ENCODE assay signal across 8 cellular contexts in genomic region chr10:72048450-72049124, GRCh38. TPM values are rescaled to one million over a fixed set of nuclear protein-coding genes. Genes with fewer than 3 reads are reported as not detected.
DNase-seq lines count a peak whose midpoint lies in the region; ATAC-seq and TF ChIP-seq lines count a peak whose summit lies in the region.

No MANE protein-coding gene starts in this region.

- no peaks in the 10 kb centered on the region for H3K9me2 ChIP-seq in OCI-LY7 (ENCODE audit: insufficient read depth, low read length)

- no peaks in the 10 kb centered on the region for H4K20me1 ChIP-seq in KMS-11 (ENCODE audit: insufficient read depth)
- H4K20me1 ChIP-seq in OCI-LY7 (ENCODE audit: insufficient read depth, low read length), result no peaks in the 10 kb centered on the region

- CTCF ChIA-PET in A673 (lab: Charles Lee), result interaction anchor here (0.5 to 2.0 kb wide), 28 partner anchors 11 to 1062 kb away, joined by 3 to 25 read pairs (median 5); partner anchors contain the start of genes CHST3 and NUDT13
- CTCF ChIA-PET in OCI-LY7 (lab: Charles Lee; ENCODE audit: unreplicated experiment), result interaction anchor here (0.5 to 1.1 kb wide), 9 partner anchors 12 to 286 kb away, joined by 3 to 7 read pairs (median 3); no protein-coding TSS in a partner anchor

- H2AFZ ChIP-seq in KMS-11 (ENCODE audit: low read depth) (peak overlapping the region; percentile 23; the same call in 1 of the 2 replicates), OCI-LY7 (ENCODE audit: low read length) (no peak overlapping the region)

- POLR2A ChIA-PET in A673 (lab: Charles Lee; ENCODE audit: low non-redundant PET), result interaction anchor here (0.7 kb wide), 1 partner anchor 1157 kb away, joined by 3 read pairs; no protein-coding TSS in a partner anchor
- POLR2A ChIA-PET in OCI-LY7 (lab: Charles Lee), result interaction anchor here (1.1 kb wide), 1 partner anchor 29 kb away, joined by 3 read pairs; no protein-coding TSS in a partner anchor

- H3K9me3 ChIP-seq in A673 (ENCODE audit: low read depth, low read length, poor library complexity, severe bottlenecking), result no peaks in the 10 kb centered on the region
- H3K9me3 ChIP-seq in OCI-LY7 (ENCODE audit: low read length), result no peaks in the 10 kb centered on the region
- H3K9me3 ChIP-seq in mucosa of descending colon, result no peaks in the 10 kb centered on the region

- DNase-seq in A673 (ENCODE audit: low spot score) (peak; percentile 94), OCI-LY7 (ENCODE audit: low spot score) (peak; percentile 92), epithelial cell of esophagus (ENCODE audit: low read depth) (peak; percentile 89), mucosa of descending colon (peak; percentile 88 to 98 (median 96))
- DNase-seq in activated CD8-positive, alpha-beta memory T cell treated with anti-CD3 and anti-CD28 coated beads, Interleukin-2, amount 50 U/mL, for 48 hours, result peak; percentile 97
- peak; percentile 80 to 93 for DNase-seq in stimulated activated CD8-positive, alpha-beta memory T cell treated with anti-CD3 and anti-CD28 coated beads, Interleukin-4, amount 100 ng/mL, for 4 hours (ENCODE audit: low read depth in 2 of 2, low spot score in 1 of 2)

- no peak overlapping the region for H3K9ac ChIP-seq in KMS-11

- no TSS peak for BruUV-seq in A673 (replicated peaks; lab: Mats Ljungman, UMichigan)
- no TSS peak for BruUV-seq in OCI-LY7 (replicated peaks; lab: Mats Ljungman, UMichigan)

- H3K27me3 ChIP-seq in A673 (replicated peaks; ENCODE audit: insufficient read depth, low read depth, low read length, poor library complexity) (no peaks in the 10 kb centered on the region), KMS-11 (ENCODE audit: insufficient read depth, low read depth) (no peaks in the 10 kb centered on the region)

- H3K4me1 ChIP-seq in A673 (ENCODE audit: insufficient read depth, low read length, poor library complexity, severe bottlenecking), result no peaks in the 10 kb centered on the region
- no peaks in the 10 kb centered on the region for H3K4me1 ChIP-seq in KMS-11 (ENCODE audit: low read depth, poor library complexity, severe bottlenecking)
- H3K4me1 ChIP-seq in OCI-LY7 (ENCODE audit: insufficient read depth, low read length, poor library complexity, severe bottlenecking), result no peaks in the 10 kb centered on the region
- H3K4me1 ChIP-seq in mucosa of descending colon (ENCODE audit: low read depth), result no peaks in the 10 kb centered on the region

- TF ChIP-seq CTCF in A673 (conservative IDR thresholded peaks at IDR 0.05; ENCODE audit: low read depth, low read length) (peak; percentile 100), KMS-11 (conservative IDR thresholded peaks at IDR 0.05; ENCODE audit: low read depth, low read length) (peak; percentile 99), OCI-LY7 (conservative IDR thresholded peaks at IDR 0.05; ENCODE audit: low read length) (peak; percentile 100), epithelial cell of esophagus (IDR thresholded peaks at IDR 0.05; ENCODE audit: insufficient read depth, low read depth, low read length, missing control alignments) (peak; percentile 100), mucosa of descending colon (IDR thresholded peaks at IDR 0.05) (peak; percentile 100)

- intact Hi-C loops in A673 (cut with micrococcal nuclease; ENCODE audit: unreplicated experiment) (loop anchor here (5.0 to 10.0 kb wide), 5 partner anchors 91 to 734 kb away; partner anchors contain the start of gene SLC29A3), OCI-LY7 (cut with micrococcal nuclease; ENCODE audit: unreplicated experiment) (loop anchor here (1.0 kb wide), 5 partner anchors 92 to 289 kb away; no protein-coding TSS in a partner anchor), mucosa of descending colon (cut with DNase I, micrococcal nuclease) (loop anchor here (5.0 kb wide), 3 partner anchors 91 to 151 kb away; no protein-coding TSS in a partner anchor)

- H3K4me2 ChIP-seq in KMS-11, result no peak overlapping the region
- no peak overlapping the region for H3K4me2 ChIP-seq in OCI-LY7 (ENCODE audit: low read length)

- ATAC-seq in GM18909 (IDR thresholded peaks at IDR 0.05; ENCODE audit: poor library complexity, unreplicated experiment), result peak; percentile 50
- peak; percentile 99 for ATAC-seq in mucosa of descending colon

- no peak overlapping the region for H3K27ac ChIP-seq in A673 (ENCODE audit: low read depth, low read length, poor library complexity, severe bottlenecking)
- H3K27ac ChIP-seq in KMS-11, result no peak overlapping the region
- no peak overlapping the region for H3K27ac ChIP-seq in OCI-LY7 (ENCODE audit: low read depth, low read length, poor library complexity, severe bottlenecking)

- H3K36me3 ChIP-seq in A673 (ENCODE audit: insufficient read depth, low read length, poor library complexity, severe bottlenecking) (no peaks in the 10 kb centered on the region), KMS-11 (ENCODE audit: insufficient read depth) (no peaks in the 10 kb centered on the region), OCI-LY7 (ENCODE audit: insufficient read depth, low read length) (no peaks in the 10 kb centered on the region), mucosa of descending colon (ENCODE audit: low read depth) (no peaks in the 10 kb centered on the region)

- no peaks in the 10 kb centered on the region for H3K79me2 ChIP-seq in KMS-11 (ENCODE audit: insufficient read depth, low read depth)
- no peaks in the 10 kb centered on the region for H3K79me2 ChIP-seq in OCI-LY7 (ENCODE audit: insufficient read depth, low read depth, low read length)

- H3K4me3 ChIP-seq in A673 (ENCODE audit: low read depth, low read length, poor library complexity, severe bottlenecking) (no peak overlapping the region), KMS-11 (IDR thresholded peaks at IDR 0.05; ENCODE audit: insufficient read depth, low read depth, low read length) (no peak overlapping the region), OCI-LY7 (ENCODE audit: low read depth, low read length, poor library complexity, severe bottlenecking) (no peak overlapping the region), epithelial cell of esophagus (ENCODE audit: low read length) (no peak overlapping the region), mucosa of descending colon (no peak overlapping the region)

RNA-seq across cellular contexts. Expression of gene SPOCK2, which starts 39.8 kb away (rescaled TPM):
- total RNA-seq in A673 (2021), result 0.11 and 0.32 TPM in 2 replicates
- total RNA-seq in OCI-LY7 (2014; rRNA removed; shearing (Covaris generic)), result 0.76 and 2.2 TPM in 2 replicates
- total RNA-seq in OCI-LY7 (2022), result 6.3 and 7.5 TPM in 2 replicates
- 10 to 100 TPM in 1 of 3 donors, 1 to 10 TPM in 2; 3.1 to 12.3 (median 7.4) TPM for total RNA-seq in mucosa of descending colon
